In the genomic region with DNA sequence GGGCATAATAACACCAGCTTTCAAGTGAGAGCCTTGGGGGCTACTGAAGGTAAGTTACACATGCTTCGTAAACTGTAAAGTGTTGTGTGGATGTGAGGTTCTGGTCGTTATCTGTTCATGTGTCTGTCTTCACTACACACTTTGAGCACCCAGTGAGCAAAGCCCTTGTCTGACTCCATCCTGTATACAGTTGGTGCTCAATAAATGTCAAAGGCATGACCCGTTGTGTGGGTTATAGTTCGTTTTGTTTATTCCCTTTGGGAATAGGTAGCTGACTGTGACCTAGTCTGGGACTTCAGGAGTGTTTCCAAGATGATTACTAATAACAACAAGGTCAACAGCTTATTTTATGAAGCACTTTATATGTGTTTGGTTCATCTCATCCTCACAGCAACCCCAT, we compare ENCODE assay signal across 8 cellular contexts.
"Had no signal": no experiment of that assay in that cellular context is flagged by ENCODE, and none has a peak within 500 bp of the region (broad histone marks: within the 10 kb centered on the region; RNA-seq: fewer than 3 reads in every experiment).

No MANE protein-coding gene starts in this region.

- ATAC-seq: GM12878 had no signal

- DNase-seq: GDM1, GF-D8 had no signal

- FAIRE-seq: G401.6, GM12878, GM12891, GM12892, GM18507, GM19239 had no signal

- H3K4me3 ChIP-seq: GM12878 had no signal
